ENCODE assay signal across 7 cellular contexts in genomic region chr5:54661111-54661510, GRCh38.
"Had no signal": no experiment of that assay in that cellular context is flagged by ENCODE, and none has a peak within 500 bp of the region (broad histone marks: within the 10 kb centered on the region; RNA-seq: fewer than 3 reads in every experiment).

No MANE protein-coding gene starts in this region.

- H3K27ac ChIP-seq: HL-60, KMS-11 had no signal

- H3K27me3 Mint-ChIP-seq: IgD-negative memory B cell had no signal

- H3K4me2 ChIP-seq: KMS-11 had no signal

- H3K36me3 Mint-ChIP-seq: IgD-negative memory B cell had no signal

- H3K9me3 Mint-ChIP-seq: IgD-negative memory B cell had no signal

- ATAC-seq: HepG2, K562 had no signal

- H3K27ac Mint-ChIP-seq: IgD-negative memory B cell had no signal

- DNase-seq: KBM-7, KG1 had no signal

- H3K4me3 ChIP-seq: K562 had no signal

- H3K9ac ChIP-seq: KMS-11 had no signal

- H3K4me3 Mint-ChIP-seq: IgD-negative memory B cell had no signal
